ENCODE assay signal across 8 cellular contexts in genomic region chr15:45023659-45024320, GRCh38. TPM values are rescaled to one million over a fixed set of nuclear protein-coding genes. Genes with fewer than 3 reads are reported as not detected.
DNase-seq lines count a peak whose midpoint lies in the region; ATAC-seq and TF ChIP-seq lines count a peak whose summit lies in the region.

No MANE protein-coding gene starts in this region.

- H3K9me3 ChIP-seq in HCT116 (ENCODE audit: control insufficient read depth in 1 of 2, insufficient read depth in 1 of 2, low read depth in 1 of 2, low read length in 2 of 2): no peaks in the 10 kb centered on the region
- no peaks in the 10 kb centered on the region for H3K9me3 ChIP-seq in T-helper 17 cell (ENCODE audit: control insufficient read depth, low read length, poor library complexity, severe bottlenecking)
- H3K9me3 ChIP-seq in osteoblast (ENCODE audit: low read depth, low read length): no peaks in the 10 kb centered on the region

- peak overlapping the region; percentile 96 for H3K9ac ChIP-seq in HCT116 (ENCODE audit: low read length)

- TF ChIP-seq POLR2A in HCT116 (IDR thresholded peaks at IDR 0.05; ENCODE audit: borderline replicate concordance, extremely low read depth, insufficient read depth, insufficient read length): no peak

- RAD21 ChIA-PET in HCT116 (lab: Charles Lee; ENCODE audit: low non-redundant PET in 1 of 2, low total read pairs in 2 of 2, uncharacterized antibody in 2 of 2, unreplicated experiment in 2 of 2): interaction anchor here in 1 of 2 experiments (0.6 kb wide), 1 partner anchor 172 kb away, joined by 10 read pairs; no protein-coding TSS in a partner anchor

- H3K79me2 ChIP-seq in HCT116 (ENCODE audit: insufficient read depth, low read length) (peaks cover 56% of the 10 kb centered on the region), osteoblast (ENCODE audit: insufficient read depth, low read length) (no peaks in the 10 kb centered on the region)

- BruUV-seq in HCT116 (replicated peaks; lab: Mats Ljungman, UMichigan): no TSS peak

- H3K27me3 ChIP-seq in HCT116 (ENCODE audit: insufficient read depth, low read length): no peaks in the 10 kb centered on the region
- H3K27me3 ChIP-seq in osteoblast (ENCODE audit: insufficient read depth, low read length): no peaks in the 10 kb centered on the region

- H3K36me3 ChIP-seq in HCT116 (ENCODE audit: control insufficient read depth in 1 of 2, insufficient read depth in 2 of 2, low read length in 2 of 2) (peaks cover 0 to 15% of the 10 kb centered on the region in 2 experiments; a peak in 1 of 4 replicates), osteoblast (ENCODE audit: insufficient read depth, low read length) (no peaks in the 10 kb centered on the region)

- no peaks in the 10 kb centered on the region for H3K9me2 ChIP-seq in HCT116 (ENCODE audit: insufficient read depth)

- H3K4me3 ChIP-seq in HCT116 (replicated peaks in 1 of 2; ENCODE audit: low read depth in 1 of 2, low read length in 2 of 2) (peak overlapping the region; percentile 89 to 99), osteoblast (ENCODE audit: insufficient read depth, low read length) (peak overlapping the region; percentile 85)

- CTCF ChIA-PET in HCT116 (lab: Charles Lee): no interaction called here

- TF ChIP-seq CTCF in HCT116 (IDR thresholded peaks at IDR 0.05 in 2 of 3, conservative IDR thresholded peaks at IDR 0.05 in 1 of 3; ENCODE audit: borderline replicate concordance in 1 of 3, insufficient read depth in 1 of 3, low read depth in 2 of 3, low read length in 2 of 3): no peak
- no peak for TF ChIP-seq CTCF in osteoblast (IDR thresholded peaks at IDR 0.05; ENCODE audit: extremely low read depth, low read depth, low read length)

- intact Hi-C loops in HCT116 (cut with micrococcal nuclease): loop anchor here (2.0 kb wide), 1 partner anchor 19 kb away; no protein-coding TSS in a partner anchor

- no peak for TF ChIP-seq RAD21 in HCT116 (IDR thresholded peaks at IDR 0.05; ENCODE audit: low read depth)

- peaks cover 14% of the 10 kb centered on the region for H3K4me1 Mint-ChIP-seq in T-helper 17 cell

- H2AFZ ChIP-seq in HCT116 (ENCODE audit: low read depth, low read length, poor library complexity, severe bottlenecking): no peak overlapping the region
- H2AFZ ChIP-seq in osteoblast (ENCODE audit: low read length): peak overlapping the region; percentile 98

- peak overlapping the region; percentile 92 for H3K4me3 Mint-ChIP-seq in T-helper 17 cell

- H3K4me1 ChIP-seq in HCT116 (ENCODE audit: control insufficient read depth in 1 of 2, insufficient read depth in 2 of 2, low read length in 2 of 2): peaks cover 4 to 20% of the 10 kb centered on the region in 2 experiments
- peaks cover 11% of the 10 kb centered on the region for H3K4me1 ChIP-seq in osteoblast (ENCODE audit: insufficient read depth, low read length)

- DNase-seq in AG20443 (ENCODE audit: low spot score): peak; percentile 20
- DNase-seq in HCT116 (ENCODE audit: low read depth, low spot score): no peak
- DNase-seq in T-helper 17 cell: no peak
- DNase-seq in fibroblast of peridontal ligament (ENCODE audit: extremely low read depth): peak; percentile 14
- peak; percentile 60 for DNase-seq in osteoblast (ENCODE audit: insufficient read length, low spot score, missing footprints)
- DNase-seq in NCI-H510A (lab: John Stamatoyannopoulos, UW): no peak

- H3K27ac ChIP-seq in HCT116 (ENCODE audit: low read depth, low read length) (peak overlapping the region; percentile 76), osteoblast (ENCODE audit: low read depth, low read length) (peak overlapping the region; percentile 60)

- H3K27ac Mint-ChIP-seq in T-helper 17 cell: peak overlapping the region; percentile 32

- no peak for ATAC-seq in HCT116
- no peak for ATAC-seq in T-helper 17 cell
- ATAC-seq in HG02840 (IDR thresholded peaks at IDR 0.05; ENCODE audit: low FRiP score, unreplicated experiment): no peak
- ATAC-seq in GM21360 (IDR thresholded peaks at IDR 0.05; ENCODE audit: unreplicated experiment): no peak

- H4K20me1 ChIP-seq in HCT116 (ENCODE audit: insufficient read depth) (no peaks in the 10 kb centered on the region; the same call in 1 of the 2 replicates), osteoblast (ENCODE audit: insufficient read depth, low read length) (no peaks in the 10 kb centered on the region)

- peaks cover 17% of the 10 kb centered on the region for H3K27me3 Mint-ChIP-seq in T-helper 17 cell

- POLR2A ChIA-PET in HCT116 (lab: Charles Lee): no interaction called here

- H3K4me2 ChIP-seq in HCT116 (ENCODE audit: low read length) (peak overlapping the region; percentile 93), osteoblast (ENCODE audit: insufficient read depth, low read length) (peak overlapping the region; percentile 95)

- peaks cover 2% of the 10 kb centered on the region for H3K36me3 Mint-ChIP-seq in T-helper 17 cell (ENCODE audit: low read depth)

TF ChIP-seq in HCT116, 20 proteins besides CTCF, POLR2A, EP300 and RAD21:
- TF ChIP-seq CEBPB (IDR thresholded peaks at IDR 0.05; ENCODE audit: low read depth): no peak
- TF ChIP-seq SP1 (IDR thresholded peaks at IDR 0.05; ENCODE audit: low read depth): no peak
- no peak for TF ChIP-seq ZNF274 (IDR thresholded peaks at IDR 0.05; ENCODE audit: low read depth, low read length)
- TF ChIP-seq EZH2 (IDR thresholded peaks at IDR 0.05): no peak
- TF ChIP-seq ELF1 (IDR thresholded peaks at IDR 0.05; ENCODE audit: borderline replicate concordance, low read depth): no peak
- no peak for TF ChIP-seq POLR2AphosphoS5 (IDR thresholded peaks at IDR 0.05; ENCODE audit: low read depth, low read length)
- no peak for TF ChIP-seq ZBTB33 (IDR thresholded peaks at IDR 0.05; ENCODE audit: extremely low read depth, insufficient replicate concordance, low read length)
- TF ChIP-seq FOSL1 (IDR thresholded peaks at IDR 0.05; ENCODE audit: low read depth): no peak
- TF ChIP-seq TCF7L2 (IDR thresholded peaks at IDR 0.05; ENCODE audit: borderline replicate concordance, extremely low read depth, insufficient read depth, insufficient read length): no peak
- TF ChIP-seq CBX3 (IDR thresholded peaks at IDR 0.05; ENCODE audit: low read depth): no peak
- TF ChIP-seq, protein P1, sequence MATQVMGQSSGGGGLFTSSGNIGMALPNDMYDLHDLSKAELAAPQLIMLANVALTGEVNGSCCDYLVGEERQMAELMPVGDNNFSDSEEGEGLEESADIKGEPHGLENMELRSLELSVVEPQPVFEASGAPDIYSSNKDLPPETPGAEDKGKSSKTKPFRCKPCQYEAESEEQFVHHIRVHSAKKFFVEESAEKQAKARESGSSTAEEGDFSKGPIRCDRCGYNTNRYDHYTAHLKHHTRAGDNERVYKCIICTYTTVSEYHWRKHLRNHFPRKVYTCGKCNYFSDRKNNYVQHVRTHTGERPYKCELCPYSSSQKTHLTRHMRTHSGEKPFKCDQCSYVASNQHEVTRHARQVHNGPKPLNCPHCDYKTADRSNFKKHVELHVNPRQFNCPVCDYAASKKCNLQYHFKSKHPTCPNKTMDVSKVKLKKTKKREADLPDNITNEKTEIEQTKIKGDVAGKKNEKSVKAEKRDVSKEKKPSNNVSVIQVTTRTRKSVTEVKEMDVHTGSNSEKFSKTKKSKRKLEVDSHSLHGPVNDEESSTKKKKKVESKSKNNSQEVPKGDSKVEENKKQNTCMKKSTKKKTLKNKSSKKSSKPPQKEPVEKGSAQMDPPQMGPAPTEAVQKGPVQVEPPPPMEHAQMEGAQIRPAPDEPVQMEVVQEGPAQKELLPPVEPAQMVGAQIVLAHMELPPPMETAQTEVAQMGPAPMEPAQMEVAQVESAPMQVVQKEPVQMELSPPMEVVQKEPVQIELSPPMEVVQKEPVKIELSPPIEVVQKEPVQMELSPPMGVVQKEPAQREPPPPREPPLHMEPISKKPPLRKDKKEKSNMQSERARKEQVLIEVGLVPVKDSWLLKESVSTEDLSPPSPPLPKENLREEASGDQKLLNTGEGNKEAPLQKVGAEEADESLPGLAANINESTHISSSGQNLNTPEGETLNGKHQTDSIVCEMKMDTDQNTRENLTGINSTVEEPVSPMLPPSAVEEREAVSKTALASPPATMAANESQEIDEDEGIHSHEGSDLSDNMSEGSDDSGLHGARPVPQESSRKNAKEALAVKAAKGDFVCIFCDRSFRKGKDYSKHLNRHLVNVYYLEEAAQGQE (IDR thresholded peaks at IDR 0.05; ENCODE audit: low read depth): no peak
- TF ChIP-seq SIN3A (IDR thresholded peaks at IDR 0.05; ENCODE audit: low read depth): no peak
- no peak for TF ChIP-seq ZFX (IDR thresholded peaks at IDR 0.05)
- TF ChIP-seq, protein P2, sequence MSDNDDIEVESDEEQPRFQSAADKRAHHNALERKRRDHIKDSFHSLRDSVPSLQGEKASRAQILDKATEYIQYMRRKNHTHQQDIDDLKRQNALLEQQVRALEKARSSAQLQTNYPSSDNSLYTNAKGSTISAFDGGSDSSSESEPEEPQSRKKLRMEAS (IDR thresholded peaks at IDR 0.05): no peak
- TF ChIP-seq JUND (IDR thresholded peaks at IDR 0.05): no peak
- TF ChIP-seq, protein P3, sequence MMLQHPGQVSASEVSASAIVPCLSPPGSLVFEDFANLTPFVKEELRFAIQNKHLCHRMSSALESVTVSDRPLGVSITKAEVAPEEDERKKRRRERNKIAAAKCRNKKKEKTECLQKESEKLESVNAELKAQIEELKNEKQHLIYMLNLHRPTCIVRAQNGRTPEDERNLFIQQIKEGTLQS (IDR thresholded peaks at IDR 0.05): no peak
- no peak for TF ChIP-seq SRF (IDR thresholded peaks at IDR 0.05; ENCODE audit: low read depth)
- no peak for TF ChIP-seq EGR1 (IDR thresholded peaks at IDR 0.05; ENCODE audit: low read depth)
- TF ChIP-seq EZH2phosphoT487 (IDR thresholded peaks at IDR 0.05; ENCODE audit: borderline replicate concordance): no peak
- TF ChIP-seq YY1 (IDR thresholded peaks at IDR 0.05; ENCODE audit: extremely low read depth, insufficient replicate concordance, low read depth, low read length): no peak

RNA-seq across cellular contexts. Expression of gene SORD, which starts 0.8 kb away (rescaled TPM):
- total RNA-seq in HCT116 (2021; ENCODE audit: unreplicated experiment) (116 TPM), T-helper 17 cell (1 to 10 TPM; 2.1 to 3.7 TPM), osteoblast (9.8 and 12.4 TPM in 2 replicates)
- 80.3 and 90.7 TPM in 2 replicates for polyA plus RNA-seq in HCT116 (2012)

Comparison
In these comparisons a context has a peak if more than half of its experiments do, and no peak if none do; other contexts are left out.
1. DNase-seq: peak in AG20443 (single experiment), fibroblast of peridontal ligament (single experiment) and osteoblast (single experiment); none in HCT116 (single experiment), T-helper 17 cell (0 of 3) and NCI-H510A (single experiment).